In the genomic region with DNA sequence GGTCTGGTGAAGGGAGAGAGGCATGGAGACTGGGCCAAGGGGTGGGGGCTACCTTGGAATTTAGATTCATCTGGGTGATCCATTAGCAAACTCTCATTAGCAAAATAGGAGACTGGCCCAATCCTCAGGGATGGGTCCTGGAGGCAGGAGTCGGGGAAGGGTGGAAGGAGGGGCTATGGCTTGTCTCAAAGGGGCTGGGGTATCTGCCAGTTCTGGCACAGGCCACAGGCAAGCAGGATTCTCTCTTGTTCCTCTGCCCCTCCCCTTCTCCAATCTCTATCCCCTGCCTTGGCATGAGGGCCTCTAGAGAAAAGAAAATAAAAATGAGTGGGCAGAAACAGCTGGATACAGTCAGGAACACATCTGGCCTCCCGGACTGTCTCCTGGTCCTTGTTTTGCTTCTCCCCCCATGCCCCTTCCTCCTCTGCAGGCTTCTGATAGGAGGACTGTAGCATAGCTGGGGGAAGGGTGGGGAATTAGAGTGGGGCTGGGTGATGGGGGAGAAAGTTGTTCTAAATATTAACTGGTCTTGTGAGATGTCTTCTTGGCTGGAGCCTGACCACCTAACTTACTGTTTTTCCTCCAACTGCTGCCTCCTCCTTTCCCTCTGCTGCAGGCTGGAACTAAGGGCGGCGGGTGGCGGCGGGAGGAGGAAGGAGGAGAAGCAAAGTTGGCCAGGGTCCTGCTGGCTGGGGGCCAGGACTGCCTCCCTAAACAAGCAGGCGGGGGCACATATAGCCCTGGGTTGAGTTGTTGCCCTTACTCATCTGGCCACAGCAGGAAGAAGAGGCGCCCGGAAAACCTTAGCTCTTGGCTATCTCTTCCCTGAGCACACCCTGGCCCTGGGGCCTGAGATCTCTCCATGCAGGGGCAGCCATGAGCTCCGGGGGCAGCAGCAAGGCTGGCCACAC, we compare ENCODE assay signal across 9 cellular contexts. TPM values are rescaled to one million over a fixed set of nuclear protein-coding genes. Genes with fewer than 3 reads are reported as not detected.
DNase-seq lines count a peak whose midpoint lies in the region; ATAC-seq and TF ChIP-seq lines count a peak whose summit lies in the region.
"Had no signal": no experiment of that assay in that cellular context is flagged by ENCODE, and none has a peak within 500 bp of the region (broad histone marks: within the 10 kb centered on the region; RNA-seq: fewer than 3 reads in every experiment).

No MANE protein-coding gene starts in this region.

- peak; percentile 63 for DNase-seq in EL
- DNase-seq in SKM-1 (lab: John Stamatoyannopoulos, UW; ENCODE audit: unreplicated experiment) = peak; percentile 6
- peak in 1 of 2 donors; percentile 44 for DNase-seq in foreskin keratinocyte
- DNase-seq in GM13976 (ENCODE audit: low spot score) = no peak
- DNase-seq: NCI-H524 had no signal

- no peak overlapping the region for H3K27ac ChIP-seq in foreskin keratinocyte
- peak overlapping the region; percentile 67 for H3K27ac ChIP-seq in rectal smooth muscle tissue (ENCODE audit: low read depth, low read length)

- H3K4me1 ChIP-seq in foreskin keratinocyte = no peaks in the 10 kb centered on the region
- no peaks in the 10 kb centered on the region for H3K4me1 ChIP-seq in rectal smooth muscle tissue (ENCODE audit: control insufficient read depth, insufficient read depth, low read length)

- no peaks in the 10 kb centered on the region for H3K27me3 ChIP-seq in foreskin keratinocyte
- H3K27me3 ChIP-seq in rectal smooth muscle tissue (ENCODE audit: control insufficient read depth, insufficient read depth, low read length) = no peaks in the 10 kb centered on the region

- no peaks in the 10 kb centered on the region for H3K36me3 ChIP-seq in rectal smooth muscle tissue (ENCODE audit: control insufficient read depth, insufficient read depth, low read length)

- H3K4me3 ChIP-seq in rectal smooth muscle tissue (ENCODE audit: low read length) = peak overlapping the region; percentile 25

- no peak overlapping the region for H3K9ac ChIP-seq in rectal smooth muscle tissue (ENCODE audit: low read length)

- peak; percentile 85 for ATAC-seq in foreskin keratinocyte
- ATAC-seq in GM21526 (IDR thresholded peaks at IDR 0.05; ENCODE audit: low FRiP score, unreplicated experiment) = no peak
- ATAC-seq in GM21515 (IDR thresholded peaks at IDR 0.05; ENCODE audit: unreplicated experiment) = no peak
- no peak for ATAC-seq in HG02588 (IDR thresholded peaks at IDR 0.05; ENCODE audit: unreplicated experiment)

- in situ Hi-C loops in GM13976 (cut with MboI; ENCODE audit: low sequenced_read_pairs, unreplicated experiment) = loop anchor here (10.0 to 25.0 kb wide), 6 partner anchors 274 to 1149 kb away; no protein-coding TSS in a partner anchor

- TF ChIP-seq CTCF in foreskin keratinocyte (conservative IDR thresholded peaks at IDR 0.05) (no peak), GM13976 (IDR thresholded peaks at IDR 0.05; ENCODE audit: borderline replicate concordance, control extremely low read depth, extremely low read depth, insufficient read depth, missing control alignments) (no peak)

RNA-seq across cellular contexts. Expression of gene LAS1L, which starts 53.3 kb away (rescaled TPM):
- 42.0 and 48.6 TPM in 2 replicates for total RNA-seq in foreskin keratinocyte
- polyA plus RNA-seq in foreskin keratinocyte = 39.2 and 44.8 TPM in 2 replicates
